In the genomic region with DNA sequence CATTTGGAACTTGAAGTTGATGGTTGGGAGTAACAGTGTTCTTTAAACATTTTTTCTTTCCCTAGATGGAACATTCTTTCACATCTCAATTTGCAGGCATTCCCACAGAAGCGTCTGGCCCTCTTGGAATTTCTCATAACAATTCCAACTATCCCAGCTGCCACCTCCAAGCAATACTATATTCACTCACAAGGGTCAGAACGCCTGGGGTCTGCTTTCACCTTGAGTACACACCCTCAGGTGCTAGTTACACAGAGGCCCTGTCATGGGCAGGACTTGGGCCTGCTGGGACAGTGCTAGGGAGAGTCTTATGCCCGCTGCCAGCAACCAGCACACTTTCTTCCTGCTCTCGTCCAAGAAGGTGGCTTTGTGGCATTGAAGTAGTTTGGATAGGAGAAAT, we compare ENCODE assay signal across 14 cellular contexts.
"Had no signal": no experiment of that assay in that cellular context is flagged by ENCODE, and none has a peak within 500 bp of the region (broad histone marks: within the 10 kb centered on the region; RNA-seq: fewer than 3 reads in every experiment).

No MANE protein-coding gene starts in this region.

- H3K27me3 ChIP-seq: pancreas, testis, uterus had no signal

- H3K36me3 ChIP-seq: pancreas, uterus had no signal

- H3K4me3 ChIP-seq: pancreas, testis, uterus had no signal

- H3K27ac ChIP-seq: epithelial cell of prostate, pancreas, uterus had no signal

- FAIRE-seq: pancreas had no signal

- H3K4me3 Mint-ChIP-seq: neural crest cell; stimulated activated naive CD8-positive, alpha-beta T cell treated with anti-CD3 and anti-CD28 coated beads, Interleukin-15, amount 100 ng/mL, for 72 hours; T-helper 2 cell treated with Interferon-gamma antibody and Interleukin-4, amounts not matched to agents 5 μg/mL and 100 μg/mL, for 36 hours had no signal

- H3K4me1 ChIP-seq: uterus had no signal

- ATAC-seq: pancreas; stimulated activated naive CD8-positive, alpha-beta T cell treated with anti-CD3 and anti-CD28 coated beads, Interleukin-15, amount 100 ng/mL, for 72 hours had no signal

- H3K4me1 Mint-ChIP-seq: stimulated activated naive CD8-positive, alpha-beta T cell treated with anti-CD3 and anti-CD28 coated beads, Interleukin-15, amount 100 ng/mL, for 72 hours had no signal

- H3K9me3 ChIP-seq: pancreas, testis, uterus had no signal

- H3K27ac Mint-ChIP-seq: stimulated activated naive CD8-positive, alpha-beta T cell treated with anti-CD3 and anti-CD28 coated beads, Interleukin-15, amount 100 ng/mL, for 72 hours; T-helper 2 cell treated with Interferon-gamma antibody and Interleukin-4, amounts not matched to agents 5 μg/mL and 100 μg/mL, for 36 hours had no signal

- DNase-seq: activated CD4-positive, alpha-beta T cell treated with anti-CD3 and anti-CD28 coated beads, Interleukin-2, amount 50 U/mL, for 48 hours; activated CD4-positive, CD25-positive, alpha-beta regulatory T cell treated with anti-CD3 and anti-CD28 coated beads, Interleukin-2, amount 50 U/mL, for 72 hours; cortex of kidney; effector memory CD4-positive, alpha-beta T cell; pancreas; stimulated activated CD4-positive, alpha-beta T cell treated with anti-CD3 and anti-CD28 coated beads, Interleukin-15, amount 100 ng/mL, for 24 hours; stimulated activated CD4-positive, alpha-beta T cell treated with anti-CD3 and anti-CD28 coated beads, Interleukin-4, amount 100 ng/mL, for 4 hours; stimulated activated naive CD8-positive, alpha-beta T cell treated with anti-CD3 and anti-CD28 coated beads, Interleukin-15, amount 100 ng/mL, for 72 hours; SW 1271; testis; uterus had no signal
